ENCODE assay signal across 9 cellular contexts in genomic region chr15:31472636-31473383, GRCh38.
DNase-seq lines count a peak whose midpoint lies in the region; ATAC-seq and TF ChIP-seq lines count a peak whose summit lies in the region.
"Had no signal": no experiment of that assay in that cellular context is flagged by ENCODE, and none has a peak within 500 bp of the region (broad histone marks: within the 10 kb centered on the region; RNA-seq: fewer than 3 reads in every experiment).

No MANE protein-coding gene starts in this region.

- peaks cover 6 to 11% of the 10 kb centered on the region in 2 donors for H3K9me3 Mint-ChIP-seq in activated naive CD4-positive, alpha-beta T cell treated with anti-CD3 and anti-CD28 coated beads, Interleukin-2, amount 50 U/mL, for 72 hours

- H3K9ac ChIP-seq in Karpas-422 (ENCODE audit: low read length) = no peak overlapping the region

- ATAC-seq in GM21723 (IDR thresholded peaks at IDR 0.05; ENCODE audit: unreplicated experiment) = peak; percentile 93
- peak; percentile 87 to 92 for ATAC-seq in activated naive CD4-positive, alpha-beta T cell treated with anti-CD3 and anti-CD28 coated beads, Interleukin-2, amount 50 U/mL, for 72 hours
- peak; percentile 49 to 80 for ATAC-seq in upper lobe of left lung (ENCODE audit: low FRiP score in 2 of 2)

- 24 to 25% methylated on average over 8 of the region's 8 CpGs for WGBS in upper lobe of left lung, 2 donors

- H3K4me3 ChIP-seq in Karpas-422 (ENCODE audit: low read length) = no peak overlapping the region
- H3K4me3 ChIP-seq in upper lobe of left lung = peak overlapping the region in 1 of 4 donors; percentile 19
- H3K4me3 ChIP-seq: SK-N-MC had no signal

- H3K9me3 ChIP-seq in Karpas-422 (ENCODE audit: low read length) (no peaks in the 10 kb centered on the region), upper lobe of left lung (no peaks in the 10 kb centered on the region)

- peak overlapping the region; percentile 12 for H3K4me2 ChIP-seq in Karpas-422 (ENCODE audit: low read depth, low read length, poor library complexity, severe bottlenecking)

- no peaks in the 10 kb centered on the region for H3K79me2 ChIP-seq in Karpas-422 (ENCODE audit: low read length)

- H3K36me3 ChIP-seq in Karpas-422 (ENCODE audit: insufficient read depth, low read length) (no peaks in the 10 kb centered on the region), upper lobe of left lung (no peaks in the 10 kb centered on the region)

- DNase-seq in Karpas-422 (no peak), kidney tubule cell (ENCODE audit: low spot score) (peak; percentile 37), upper lobe of left lung (no peak), H4 (ENCODE audit: low spot score) (no peak), NCI-H345 (lab: John Stamatoyannopoulos, UW) (no peak)
- no peak for DNase-seq in activated naive CD4-positive, alpha-beta T cell treated with anti-CD3 and anti-CD28 coated beads, Interleukin-2, amount 50 U/mL, for 72 hours (ENCODE audit: low spot score in 2 of 2)

- H3K4me1 ChIP-seq in Karpas-422 (ENCODE audit: low read length) (peaks cover 8% of the 10 kb centered on the region; the same call in 1 of the 2 replicates), upper lobe of left lung (peaks cover 0 to 15% (median 13%) of the 10 kb centered on the region in 4 donors)

- H3K27ac ChIP-seq in Karpas-422 (ENCODE audit: low read length) (no peak overlapping the region), upper lobe of left lung (peak overlapping the region in 3 of 4 donors; percentile 7 to 52 (median 20))
- H3K27ac ChIP-seq: SK-N-MC had no signal

- peaks cover 8 to 35% of the 10 kb centered on the region in 2 donors for H3K36me3 Mint-ChIP-seq in activated naive CD4-positive, alpha-beta T cell treated with anti-CD3 and anti-CD28 coated beads, Interleukin-2, amount 50 U/mL, for 72 hours

- TF ChIP-seq POLR2A in GM15510 (IDR thresholded peaks at IDR 0.05; ENCODE audit: borderline replicate concordance, extremely low read depth, insufficient read length) = peak; percentile 40
- TF ChIP-seq POLR2A in upper lobe of left lung (IDR thresholded peaks at IDR 0.05) = no peak

- H3K27ac Mint-ChIP-seq in activated naive CD4-positive, alpha-beta T cell treated with anti-CD3 and anti-CD28 coated beads, Interleukin-2, amount 50 U/mL, for 72 hours = peak overlapping the region; percentile 87 to 90

- H3K9me2 ChIP-seq in Karpas-422 (replicated peaks; ENCODE audit: insufficient read depth, low read length) = no peaks in the 10 kb centered on the region

- TF ChIP-seq EP300 in upper lobe of left lung (IDR thresholded peaks at IDR 0.05) = no peak

- no peaks in the 10 kb centered on the region for H4K20me1 ChIP-seq in Karpas-422 (ENCODE audit: insufficient read depth, low read depth, low read length)

- H3K27me3 ChIP-seq in Karpas-422 (ENCODE audit: low read length) = 0 out of 2 replicates have a peak, but pooled peaks cover 4% of the 10 kb centered on the region
- H3K27me3 ChIP-seq in upper lobe of left lung = no peaks in the 10 kb centered on the region

- peak overlapping the region; percentile 44; the same call in 1 of the 2 replicates for H2AFZ ChIP-seq in Karpas-422 (ENCODE audit: low read length)

- TF ChIP-seq CTCF in upper lobe of left lung (IDR thresholded peaks at IDR 0.05) = peak in 1 of 6 experiments; percentile 18
